23 cellular contexts compared by ENCODE assay signal in the genomic region with DNA sequence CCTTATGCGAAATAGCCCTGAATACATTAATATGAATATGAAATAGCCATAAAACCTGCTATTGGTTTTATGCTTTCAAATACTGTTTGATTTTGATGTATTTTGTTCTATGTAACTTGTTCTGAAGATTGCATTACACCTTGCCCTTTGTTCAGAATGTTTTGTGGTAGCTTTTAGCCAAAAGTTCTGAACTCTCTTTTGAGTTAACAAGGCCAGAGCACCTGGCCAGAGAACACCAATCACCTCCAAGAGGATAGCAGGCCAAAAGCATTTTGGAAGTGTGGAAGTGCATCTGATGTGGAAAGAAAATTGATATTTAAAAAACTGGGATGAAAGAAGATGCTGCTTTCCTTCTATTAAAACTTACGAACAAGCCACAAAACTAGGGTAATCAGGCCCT.
"Had no signal": no experiment of that assay in that cellular context is flagged by ENCODE, and none has a peak within 500 bp of the region (broad histone marks: within the 10 kb centered on the region; RNA-seq: fewer than 3 reads in every experiment).

No MANE protein-coding gene starts in this region.

- H3K27me3 ChIP-seq: ascending aorta, brain microvascular endothelial cell, neutrophil, pancreas, right atrium auricular region, spleen, upper lobe of left lung had no signal

- H3K36me3 ChIP-seq: brain microvascular endothelial cell, pancreas, right atrium auricular region had no signal

- H3K27ac ChIP-seq: ascending aorta, brain microvascular endothelial cell, lower lobe of right lung, neutrophil, pancreas, psoas muscle, right atrium auricular region, spleen, upper lobe of left lung had no signal

- DNase-seq: activated B cell treated with CpG ODN at 0.5 μM for 24 hours; activated CD4-positive, alpha-beta T cell treated with anti-CD3 and anti-CD28 coated beads for 48 hours; activated gamma-delta T cell; activated T-cell treated with anti-CD3 and anti-CD28 coated beads, Interleukin-2, amount 50 U/mL, for 1 hour; brain microvascular endothelial cell; central memory CD4-positive, alpha-beta T cell; effector memory CD4-positive, alpha-beta T cell; foreskin melanocyte; kidney; lower lobe of right lung; pancreas; psoas muscle; SHP77; spleen; stimulated activated CD4-positive, alpha-beta T cell treated with anti-CD3 and anti-CD28 coated beads, Interleukin-4, amount 100 ng/mL, for 1 hour; stimulated activated naive CD8-positive, alpha-beta T cell treated with anti-CD3 and anti-CD28 coated beads, Interleukin-15, Interleukin-2, amounts not matched to agents 100 U/mL and 50 U/mL, for 24 hours; T1000; upper lobe of left lung had no signal

- H3K27ac Mint-ChIP-seq: activated B cell treated with CpG ODN at 0.5 μM for 24 hours, nephron had no signal

- ATAC-seq: esophagus mucosa; lower lobe of right lung; pancreas; psoas muscle; stimulated activated naive CD8-positive, alpha-beta T cell treated with anti-CD3 and anti-CD28 coated beads, Interleukin-15, Interleukin-2, amounts not matched to agents 100 U/mL and 50 U/mL, for 24 hours had no signal

- H3K4me3 Mint-ChIP-seq: activated B cell treated with CpG ODN at 0.5 μM for 24 hours, nephron had no signal

- H3K4me3 ChIP-seq: ascending aorta, lower lobe of right lung, pancreas, psoas muscle, right atrium auricular region, spleen, upper lobe of left lung had no signal

- H3K9me3 Mint-ChIP-seq: activated B cell treated with CpG ODN at 0.5 μM for 24 hours, nephron had no signal

- H3K9me3 ChIP-seq: ascending aorta, lower lobe of right lung, neutrophil, pancreas, psoas muscle, right atrium auricular region, spleen, upper lobe of left lung had no signal

- H3K27me3 Mint-ChIP-seq: activated B cell treated with CpG ODN at 0.5 μM for 24 hours had no signal

- H3K4me1 ChIP-seq: ascending aorta, lower lobe of right lung, pancreas, psoas muscle, right atrium auricular region had no signal
